In the genomic region with DNA sequence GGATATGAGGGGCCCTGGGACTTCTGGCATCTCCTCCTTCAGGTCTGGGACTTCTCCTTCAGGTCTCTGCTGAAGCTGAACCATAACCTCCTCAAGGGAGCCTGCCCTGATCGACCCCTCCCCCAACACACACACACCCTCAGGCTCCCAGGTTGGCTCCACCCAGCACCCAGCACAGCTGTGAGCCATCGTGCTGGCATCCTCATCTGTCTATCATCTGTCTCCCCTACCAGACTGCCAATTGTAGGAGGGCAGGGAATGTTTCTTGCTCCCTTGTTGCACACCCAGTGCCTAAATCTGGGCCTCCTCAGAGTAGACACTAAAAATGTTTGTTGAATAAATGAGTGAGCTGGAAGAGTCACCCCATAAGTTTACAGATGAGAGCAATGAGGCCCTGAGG, we compare ENCODE assay signal across 9 cellular contexts.
DNase-seq lines count a peak whose midpoint lies in the region; ATAC-seq, FAIRE-seq and TF ChIP-seq lines count a peak whose summit lies in the region.
"Had no signal": no experiment of that assay in that cellular context is flagged by ENCODE, and none has a peak within 500 bp of the region (broad histone marks: within the 10 kb centered on the region; RNA-seq: fewer than 3 reads in every experiment).

No MANE protein-coding gene starts in this region.

- H3K79me2 ChIP-seq in keratinocyte (ENCODE audit: control insufficient read depth, insufficient read depth, low read length) = peaks cover 49% of the 10 kb centered on the region

- peak; percentile 57 for DNase-seq in HFFc6
- no peak for DNase-seq in adipocyte (ENCODE audit: low read depth)
- DNase-seq in keratinocyte (ENCODE audit: low read depth, low spot score) = peak; percentile 85
- no peak for DNase-seq in stimulated activated effector memory CD8-positive, alpha-beta T cell treated with anti-CD3 and anti-CD28 coated beads, Interleukin-12 subunit alpha, Interleukin-12 subunit beta, amount 100 ng/mL, for 72 hours (ENCODE audit: low spot score in 2 of 2)
- no peak for DNase-seq in substantia nigra (lab: John Stamatoyannopoulos, UW)

- peaks cover 8% of the 10 kb centered on the region; the same call in 1 of the 2 replicates for H3K9me3 Mint-ChIP-seq in HFFc6
- peaks cover 7% of the 10 kb centered on the region for H3K9me3 Mint-ChIP-seq in stimulated activated effector memory CD8-positive, alpha-beta T cell treated with anti-CD3 and anti-CD28 coated beads, Interleukin-12 subunit alpha, Interleukin-12 subunit beta, amount 100 ng/mL, for 72 hours

- peak; percentile 93 for FAIRE-seq in keratinocyte (lab: Jason Lieb, UNC)

- peaks cover 10% of the 10 kb centered on the region for H4K20me1 ChIP-seq in keratinocyte (ENCODE audit: control insufficient read depth, extremely low read depth, insufficient read depth, low read length)

- H3K27me3 ChIP-seq in adipocyte (replicated peaks; ENCODE audit: control insufficient read depth, insufficient read depth, low read length) (no peaks in the 10 kb centered on the region), keratinocyte (ENCODE audit: control insufficient read depth, extremely low read depth, insufficient read depth, low read length) (no peaks in the 10 kb centered on the region)

- H3K4me2 ChIP-seq in keratinocyte (ENCODE audit: control insufficient read depth, extremely low read depth, insufficient read depth, low read depth, low read length) = peak overlapping the region; percentile 17

- TF ChIP-seq CTCF in HFFc6 (IDR thresholded peaks at IDR 0.05) (no peak), keratinocyte (optimal IDR thresholded peaks at IDR 0.05 in 1 of 3, IDR thresholded peaks at IDR 0.05 in 1 of 3, conservative IDR thresholded peaks at IDR 0.05 in 1 of 3; ENCODE audit: extremely low read depth in 1 of 3, insufficient read depth in 2 of 3, low read length in 3 of 3) (no peak)

- H3K36me3 Mint-ChIP-seq in HFFc6 (ENCODE audit: low read depth) = peaks cover 67% of the 10 kb centered on the region
- peaks cover 77% of the 10 kb centered on the region for H3K36me3 Mint-ChIP-seq in stimulated activated effector memory CD8-positive, alpha-beta T cell treated with anti-CD3 and anti-CD28 coated beads, Interleukin-12 subunit alpha, Interleukin-12 subunit beta, amount 100 ng/mL, for 72 hours

- no peaks in the 10 kb centered on the region for H3K9me1 ChIP-seq in keratinocyte (ENCODE audit: control insufficient read depth, extremely low read depth, insufficient read depth, low read length)

- H3K36me3 ChIP-seq in adipocyte (ENCODE audit: control insufficient read depth, insufficient read depth, low read length, severe bottlenecking) (peaks cover 47% of the 10 kb centered on the region), keratinocyte (ENCODE audit: control insufficient read depth in 2 of 2, extremely low read depth in 1 of 2, insufficient read depth in 2 of 2, low read length in 2 of 2) (peaks cover 37 to 71% of the 10 kb centered on the region in 2 experiments)

- H3K27ac Mint-ChIP-seq in HFFc6 = peak overlapping the region; percentile 98
- H3K27ac Mint-ChIP-seq in stimulated activated effector memory CD8-positive, alpha-beta T cell treated with anti-CD3 and anti-CD28 coated beads, Interleukin-12 subunit alpha, Interleukin-12 subunit beta, amount 100 ng/mL, for 72 hours = peak overlapping the region; percentile 73

- H3K27ac ChIP-seq in keratinocyte (ENCODE audit: control insufficient read depth, insufficient read depth, low read length) = peak overlapping the region; percentile 45
- no peak overlapping the region for H3K27ac ChIP-seq in substantia nigra (ENCODE audit: low read depth, low read length, poor library complexity, severe bottlenecking)

- H3K4me3 Mint-ChIP-seq in HFFc6 = peak overlapping the region; percentile 74
- H3K4me3 Mint-ChIP-seq in stimulated activated effector memory CD8-positive, alpha-beta T cell treated with anti-CD3 and anti-CD28 coated beads, Interleukin-12 subunit alpha, Interleukin-12 subunit beta, amount 100 ng/mL, for 72 hours = no peak overlapping the region

- H2AFZ ChIP-seq in keratinocyte (ENCODE audit: control insufficient read depth, low read length) = no peak overlapping the region

- H3K4me3 ChIP-seq in adipocyte (ENCODE audit: low read length) (no peak overlapping the region), keratinocyte (ENCODE audit: control insufficient read depth in 2 of 3, extremely low read depth in 1 of 3, insufficient read depth in 2 of 3, low read depth in 1 of 3, low read length in 3 of 3) (no peak overlapping the region)
- H3K4me3 ChIP-seq: prostate gland had no signal

- dilution Hi-C loops in keratinocyte (cut with MboI; ENCODE audit: extremely low pct_ligation_motif_present, low sequenced_read_pairs) = no loop called here

- no peaks in the 10 kb centered on the region for H3K9me3 ChIP-seq in adipocyte (ENCODE audit: control insufficient read depth, low read length)
- H3K9me3 ChIP-seq in keratinocyte (ENCODE audit: control insufficient read depth, low read depth, low read length) = peaks cover 3% of the 10 kb centered on the region
- H3K9me3 ChIP-seq: prostate gland had no signal

- no peak for ATAC-seq in stimulated activated effector memory CD8-positive, alpha-beta T cell treated with anti-CD3 and anti-CD28 coated beads, Interleukin-12 subunit alpha, Interleukin-12 subunit beta, amount 100 ng/mL, for 72 hours
- ATAC-seq in HG03432 (IDR thresholded peaks at IDR 0.05; ENCODE audit: unreplicated experiment) (no peak), HG02885 (IDR thresholded peaks at IDR 0.05; ENCODE audit: poor library complexity, unreplicated experiment) (no peak), HG03521 (IDR thresholded peaks at IDR 0.05; ENCODE audit: unreplicated experiment) (no peak)

- H3K4me1 Mint-ChIP-seq in HFFc6 (ENCODE audit: low read depth) = peaks cover 91% of the 10 kb centered on the region
- peaks cover 12% of the 10 kb centered on the region for H3K4me1 Mint-ChIP-seq in stimulated activated effector memory CD8-positive, alpha-beta T cell treated with anti-CD3 and anti-CD28 coated beads, Interleukin-12 subunit alpha, Interleukin-12 subunit beta, amount 100 ng/mL, for 72 hours

- peaks cover 43% of the 10 kb centered on the region for H3K4me1 ChIP-seq in adipocyte (ENCODE audit: control insufficient read depth, insufficient read depth, low read length)
- peaks cover 50% of the 10 kb centered on the region for H3K4me1 ChIP-seq in keratinocyte (ENCODE audit: control insufficient read depth, extremely low read depth, insufficient read depth, low read length)

- H3K27me3 Mint-ChIP-seq in HFFc6 (ENCODE audit: insufficient read depth) = peaks cover 40% of the 10 kb centered on the region

- H3K9ac ChIP-seq in adipocyte (ENCODE audit: low read length) (peak overlapping the region; percentile 67), keratinocyte (ENCODE audit: control insufficient read depth, extremely low read depth, insufficient read depth, low read length) (no peak overlapping the region)

Comparison
In these comparisons a context has a peak if more than half of its experiments do, and no peak if none do; other contexts are left out.
1. DNase-seq: peak in HFFc6 (single experiment) and keratinocyte (single experiment); none in adipocyte (single experiment), stimulated activated effector memory CD8-positive, alpha-beta T cell treated with anti-CD3 and anti-CD28 coated beads, Interleukin-12 subunit alpha, Interleukin-12 subunit beta, amount 100 ng/mL, for 72 hours (0 of 2) and substantia nigra (0 of 49).